38 cellular contexts compared by ENCODE assay signal in the genomic region with DNA sequence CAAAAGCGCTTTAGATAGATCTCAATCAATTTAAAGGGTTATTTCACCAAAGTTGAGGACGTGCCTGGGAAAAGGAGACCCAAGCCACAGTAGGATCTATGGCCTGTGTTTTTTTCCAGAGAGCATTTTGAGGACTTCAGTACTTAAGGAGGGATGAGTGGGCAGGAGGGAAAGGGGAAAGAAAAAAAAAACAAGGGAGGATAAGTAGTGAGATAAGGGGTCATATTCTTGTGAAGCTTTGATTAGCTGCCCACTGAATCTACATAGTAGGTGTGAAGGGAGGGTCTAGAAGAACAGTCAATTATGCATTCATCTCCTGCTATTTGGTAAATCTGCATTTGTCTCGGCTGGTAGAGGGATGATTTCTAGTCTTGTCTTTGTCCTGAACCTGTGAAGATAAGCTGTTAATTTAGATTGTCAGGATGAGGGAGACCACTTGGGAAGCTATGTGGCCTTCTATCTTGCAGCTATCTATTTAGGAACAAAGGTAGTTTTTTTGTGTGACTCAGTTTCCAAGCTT. TPM values are rescaled to one million over a fixed set of nuclear protein-coding genes. Genes with fewer than 3 reads are reported as not detected.
"Had no signal": no experiment of that assay in that cellular context is flagged by ENCODE, and none has a peak within 500 bp of the region (broad histone marks: within the 10 kb centered on the region; RNA-seq: fewer than 3 reads in every experiment).

No MANE protein-coding gene starts in this region.

- DNase-seq: Karpas-422, Kasumi-1, MG63, MM.1S, MV-4-11, NCI-H1048, NCI-H1092, NCI-H1092 treated with DMSO at 0.1 percent for 48 hours, NCI-H1105, NCI-H1105 treated with DMSO at 0.1 percent for 48 hours, NCI-H1417 treated with DMSO at 0.1 percent for 48 hours, NCI-H1436, NCI-H1436 treated with DMSO at 0.1 percent for 48 hours, NCI-H146, NCI-H1694, NCI-H1694 treated with DMSO at 0.1 percent for 48 hours, NCI-H187, NCI-H187 treated with DMSO at 0.1 percent for 48 hours, NCI-H1930, NCI-H2029, NCI-H2029 treated with DMSO at 0.1 percent for 48 hours, NCI-H2081, NCI-H2081 treated with DMSO at 0.1 percent for 48 hours, NCI-H2107, NCI-H2171, NCI-H2171 treated with DMSO at 0.1 percent for 48 hours, NCI-H2227 treated with DMSO at 0.1 percent for 48 hours, NCI-H226, NCI-H345, NCI-H446, NCI-H446 treated with DMSO at 0.1 percent for 48 hours, NCI-H510A, NCI-H510A treated with DMSO at 0.1 percent for 48 hours, NCI-H524 had no signal

- H3K9ac ChIP-seq: KMS-11 had no signal

- H3K4me3 ChIP-seq: MG63 had no signal

- H3K27ac ChIP-seq: KMS-11 had no signal

- H3K9me3 ChIP-seq: MG63 had no signal

- H3K4me2 ChIP-seq: KMS-11 had no signal

- H3K27me3 ChIP-seq: MG63 had no signal

- H3K36me3 ChIP-seq: MG63 had no signal

RNA-seq across cellular contexts. Expression of gene CLVS2, which starts 48.4 kb away (rescaled TPM):
- total RNA-seq: M059J, MCF 10A, NCI-H460 had no signal
